ENCODE assay signal across 1 cellular context in the genomic region with DNA sequence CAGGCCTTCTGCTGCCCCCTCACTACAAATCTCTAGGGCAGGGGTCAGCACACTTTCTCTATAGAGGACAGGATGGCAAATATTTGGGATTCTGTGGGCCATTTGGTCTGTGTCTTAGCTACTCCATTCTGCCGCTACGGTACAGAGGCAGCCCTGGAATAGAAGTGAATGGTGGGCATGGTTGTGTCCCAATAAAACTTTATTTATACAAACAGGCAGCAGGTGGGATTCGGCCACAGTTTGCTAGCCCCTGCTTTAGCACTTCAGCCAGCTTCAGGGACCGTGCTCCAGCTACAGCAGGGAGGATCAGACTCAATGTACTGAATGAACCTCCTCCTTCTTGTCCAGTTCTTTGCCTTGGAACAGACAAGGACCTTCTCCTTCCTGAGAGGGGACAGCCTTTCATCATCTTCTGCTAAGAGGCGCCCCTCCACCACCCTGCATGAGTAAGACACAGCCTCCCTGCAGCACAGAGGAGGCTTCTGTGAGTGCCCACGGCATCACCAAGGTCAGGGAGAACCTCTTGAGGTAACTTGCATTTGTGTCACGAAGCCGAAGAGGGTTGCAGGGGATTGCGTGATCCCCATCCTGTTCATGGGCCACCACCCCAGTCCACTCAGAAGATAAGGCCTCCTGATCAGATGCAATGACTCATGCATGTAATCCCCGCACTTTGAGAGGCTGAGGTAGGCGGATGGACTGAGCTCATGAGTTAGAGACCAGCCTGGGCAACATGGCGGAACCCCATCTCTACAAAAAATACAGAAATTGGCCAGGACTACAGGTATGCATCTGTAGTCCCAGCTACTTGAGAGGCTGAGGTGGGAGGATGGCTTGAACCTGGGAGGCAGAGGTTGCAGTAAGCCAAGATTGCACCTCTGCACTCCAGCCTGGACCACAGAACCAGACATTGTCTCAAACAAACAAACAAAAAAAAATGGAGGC.
TF ChIP-seq lines count a peak whose summit lies in the region.

No MANE protein-coding gene starts in this region.

TF ChIP-seq in K562, 482 proteins besides CTCF, POLR2A, EP300 and RAD21 (continues in another document):
- TF ChIP-seq TRIM24 (IDR thresholded peaks at IDR 0.05) (peak; percentile 87 to 95; a peak in 3 of 4 replicates), HDGF (IDR thresholded peaks at IDR 0.05) (no peak), MYBL2 (IDR thresholded peaks at IDR 0.05; ENCODE audit: low read depth) (no peak), MYBL2 (CRISPR knock-in tag; IDR thresholded peaks at IDR 0.05; ENCODE audit: borderline replicate concordance) (no peak), DIDO1 (tag; IDR thresholded peaks at IDR 0.05; ENCODE audit: low read depth) (peak; percentile 41; the same call in 1 of the 2 replicates), NBN (IDR thresholded peaks at IDR 0.05; ENCODE audit: low read depth) (no peak), ZNF239 (CRISPR knock-in tag; IDR thresholded peaks at IDR 0.05) (peak; percentile 82; the same call in 1 of the 2 replicates), JUN (IDR thresholded peaks at IDR 0.05; ENCODE audit: borderline replicate concordance, low read depth, low read length) (peak; percentile 98), JUN (CRISPR knock-in tag; IDR thresholded peaks at IDR 0.05; ENCODE audit: borderline replicate concordance) (peak; percentile 92; the same call in 1 of the 2 replicates), HOXB6 (CRISPR knock-in tag; IDR thresholded peaks at IDR 0.05; ENCODE audit: borderline replicate concordance) (0 out of 2 replicates have a peak, but pooled peaks have one; percentile 45), ZNF717 (CRISPR knock-in tag; IDR thresholded peaks at IDR 0.05) (no peak), ZNF76 (CRISPR knock-in tag; IDR thresholded peaks at IDR 0.05; ENCODE audit: borderline replicate concordance) (0 out of 2 replicates have a peak, but pooled peaks have one; percentile 44), ZNF133 (CRISPR knock-in tag; IDR thresholded peaks at IDR 0.05) (no peak; the same call in 1 of the 2 replicates), OTX1 (CRISPR knock-in tag; IDR thresholded peaks at IDR 0.05) (peak; percentile 48; the same call in 1 of the 2 replicates), CSDE1 (IDR thresholded peaks at IDR 0.05) (no peak), ZNF696 (CRISPR knock-in tag; conservative IDR thresholded peaks at IDR 0.05) (no peak), NR2C1 (IDR thresholded peaks at IDR 0.05) (no peak; the same call in 1 of the 2 replicates), NR2C1 (tag; IDR thresholded peaks at IDR 0.05) (peak; percentile 86), RFX1 (IDR thresholded peaks at IDR 0.05) (no peak), ZNF79 (CRISPR knock-in tag; IDR thresholded peaks at IDR 0.05; ENCODE audit: low read depth) (peak; percentile 72), GABPB1 (CRISPR knock-in tag; IDR thresholded peaks at IDR 0.05) (no peak; the same call in 1 of the 2 replicates), SMAD2 (IDR thresholded peaks at IDR 0.05; ENCODE audit: low read depth, low read length) (no peak), POU5F1 (IDR thresholded peaks at IDR 0.05; ENCODE audit: borderline replicate concordance, low read depth, low read length, partially characterized antibody) (no peak), FOXJ2 (tag; IDR thresholded peaks at IDR 0.05) (peak; percentile 92), JUNB (CRISPR knock-in tag; conservative IDR thresholded peaks at IDR 0.05) (peak; percentile 75), ELF2 (CRISPR knock-in tag; IDR thresholded peaks at IDR 0.05) (no peak), SIX5 (IDR thresholded peaks at IDR 0.05; ENCODE audit: borderline replicate concordance in 1 of 2, insufficient read depth in 1 of 2, low read depth in 1 of 2, low read length in 2 of 2) (no peak), NR2C2 (CRISPR knock-in tag; IDR thresholded peaks at IDR 0.05) (no peak), NR2C2 (tag; IDR thresholded peaks at IDR 0.05) (peak; percentile 88), MAFG (tag; conservative IDR thresholded peaks at IDR 0.05) (0 out of 2 replicates have a peak, but pooled peaks have one; percentile 33), ZNF586 (CRISPR knock-in tag; conservative IDR thresholded peaks at IDR 0.05) (peak; percentile 83; the same call in 1 of the 2 replicates), POLR2AphosphoS5 (IDR thresholded peaks at IDR 0.05; ENCODE audit: control insufficient read depth, insufficient read depth, low read depth, low read length) (no peak), RBBP5 (IDR thresholded peaks at IDR 0.05; ENCODE audit: borderline replicate concordance, insufficient read depth, low read length, poor library complexity, severe bottlenecking) (no peak), GABPB2 (CRISPR knock-in tag; conservative IDR thresholded peaks at IDR 0.05) (no peak), HDAC3 (IDR thresholded peaks at IDR 0.05; ENCODE audit: borderline replicate concordance, partially characterized antibody) (peak; percentile 68)
- TF ChIP-seq, protein P1, sequence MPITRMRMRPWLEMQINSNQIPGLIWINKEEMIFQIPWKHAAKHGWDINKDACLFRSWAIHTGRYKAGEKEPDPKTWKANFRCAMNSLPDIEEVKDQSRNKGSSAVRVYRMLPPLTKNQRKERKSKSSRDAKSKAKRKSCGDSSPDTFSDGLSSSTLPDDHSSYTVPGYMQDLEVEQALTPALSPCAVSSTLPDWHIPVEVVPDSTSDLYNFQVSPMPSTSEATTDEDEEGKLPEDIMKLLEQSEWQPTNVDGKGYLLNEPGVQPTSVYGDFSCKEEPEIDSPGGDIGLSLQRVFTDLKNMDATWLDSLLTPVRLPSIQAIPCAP (CRISPR knock-in tag; IDR thresholded peaks at IDR 0.05; ENCODE audit: borderline replicate concordance): no peak
- TF ChIP-seq, protein P2, sequence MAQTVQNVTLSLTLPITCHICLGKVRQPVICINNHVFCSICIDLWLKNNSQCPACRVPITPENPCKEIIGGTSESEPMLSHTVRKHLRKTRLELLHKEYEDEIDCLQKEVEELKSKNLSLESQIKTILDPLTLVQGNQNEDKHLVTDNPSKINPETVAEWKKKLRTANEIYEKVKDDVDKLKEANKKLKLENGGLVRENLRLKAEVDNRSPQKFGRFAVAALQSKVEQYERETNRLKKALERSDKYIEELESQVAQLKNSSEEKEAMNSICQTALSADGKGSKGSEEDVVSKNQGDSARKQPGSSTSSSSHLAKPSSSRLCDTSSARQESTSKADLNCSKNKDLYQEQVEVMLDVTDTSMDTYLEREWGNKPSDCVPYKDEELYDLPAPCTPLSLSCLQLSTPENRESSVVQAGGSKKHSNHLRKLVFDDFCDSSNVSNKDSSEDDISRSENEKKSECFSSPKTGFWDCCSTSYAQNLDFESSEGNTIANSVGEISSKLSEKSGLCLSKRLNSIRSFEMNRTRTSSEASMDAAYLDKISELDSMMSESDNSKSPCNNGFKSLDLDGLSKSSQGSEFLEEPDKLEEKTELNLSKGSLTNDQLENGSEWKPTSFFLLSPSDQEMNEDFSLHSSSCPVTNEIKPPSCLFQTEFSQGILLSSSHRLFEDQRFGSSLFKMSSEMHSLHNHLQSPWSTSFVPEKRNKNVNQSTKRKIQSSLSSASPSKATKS (CRISPR knock-in tag; IDR thresholded peaks at IDR 0.05): no peak
- TF ChIP-seq, protein P3, sequence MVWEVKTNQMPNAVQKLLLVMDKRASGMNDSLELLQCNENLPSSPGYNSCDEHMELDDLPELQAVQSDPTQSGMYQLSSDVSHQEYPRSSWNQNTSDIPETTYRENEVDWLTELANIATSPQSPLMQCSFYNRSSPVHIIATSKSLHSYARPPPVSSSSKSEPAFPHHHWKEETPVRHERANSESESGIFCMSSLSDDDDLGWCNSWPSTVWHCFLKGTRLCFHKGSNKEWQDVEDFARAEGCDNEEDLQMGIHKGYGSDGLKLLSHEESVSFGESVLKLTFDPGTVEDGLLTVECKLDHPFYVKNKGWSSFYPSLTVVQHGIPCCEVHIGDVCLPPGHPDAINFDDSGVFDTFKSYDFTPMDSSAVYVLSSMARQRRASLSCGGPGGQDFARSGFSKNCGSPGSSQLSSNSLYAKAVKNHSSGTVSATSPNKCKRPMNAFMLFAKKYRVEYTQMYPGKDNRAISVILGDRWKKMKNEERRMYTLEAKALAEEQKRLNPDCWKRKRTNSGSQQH (CRISPR knock-in tag; IDR thresholded peaks at IDR 0.05): peak; percentile 56
- TF ChIP-seq, protein P4, sequence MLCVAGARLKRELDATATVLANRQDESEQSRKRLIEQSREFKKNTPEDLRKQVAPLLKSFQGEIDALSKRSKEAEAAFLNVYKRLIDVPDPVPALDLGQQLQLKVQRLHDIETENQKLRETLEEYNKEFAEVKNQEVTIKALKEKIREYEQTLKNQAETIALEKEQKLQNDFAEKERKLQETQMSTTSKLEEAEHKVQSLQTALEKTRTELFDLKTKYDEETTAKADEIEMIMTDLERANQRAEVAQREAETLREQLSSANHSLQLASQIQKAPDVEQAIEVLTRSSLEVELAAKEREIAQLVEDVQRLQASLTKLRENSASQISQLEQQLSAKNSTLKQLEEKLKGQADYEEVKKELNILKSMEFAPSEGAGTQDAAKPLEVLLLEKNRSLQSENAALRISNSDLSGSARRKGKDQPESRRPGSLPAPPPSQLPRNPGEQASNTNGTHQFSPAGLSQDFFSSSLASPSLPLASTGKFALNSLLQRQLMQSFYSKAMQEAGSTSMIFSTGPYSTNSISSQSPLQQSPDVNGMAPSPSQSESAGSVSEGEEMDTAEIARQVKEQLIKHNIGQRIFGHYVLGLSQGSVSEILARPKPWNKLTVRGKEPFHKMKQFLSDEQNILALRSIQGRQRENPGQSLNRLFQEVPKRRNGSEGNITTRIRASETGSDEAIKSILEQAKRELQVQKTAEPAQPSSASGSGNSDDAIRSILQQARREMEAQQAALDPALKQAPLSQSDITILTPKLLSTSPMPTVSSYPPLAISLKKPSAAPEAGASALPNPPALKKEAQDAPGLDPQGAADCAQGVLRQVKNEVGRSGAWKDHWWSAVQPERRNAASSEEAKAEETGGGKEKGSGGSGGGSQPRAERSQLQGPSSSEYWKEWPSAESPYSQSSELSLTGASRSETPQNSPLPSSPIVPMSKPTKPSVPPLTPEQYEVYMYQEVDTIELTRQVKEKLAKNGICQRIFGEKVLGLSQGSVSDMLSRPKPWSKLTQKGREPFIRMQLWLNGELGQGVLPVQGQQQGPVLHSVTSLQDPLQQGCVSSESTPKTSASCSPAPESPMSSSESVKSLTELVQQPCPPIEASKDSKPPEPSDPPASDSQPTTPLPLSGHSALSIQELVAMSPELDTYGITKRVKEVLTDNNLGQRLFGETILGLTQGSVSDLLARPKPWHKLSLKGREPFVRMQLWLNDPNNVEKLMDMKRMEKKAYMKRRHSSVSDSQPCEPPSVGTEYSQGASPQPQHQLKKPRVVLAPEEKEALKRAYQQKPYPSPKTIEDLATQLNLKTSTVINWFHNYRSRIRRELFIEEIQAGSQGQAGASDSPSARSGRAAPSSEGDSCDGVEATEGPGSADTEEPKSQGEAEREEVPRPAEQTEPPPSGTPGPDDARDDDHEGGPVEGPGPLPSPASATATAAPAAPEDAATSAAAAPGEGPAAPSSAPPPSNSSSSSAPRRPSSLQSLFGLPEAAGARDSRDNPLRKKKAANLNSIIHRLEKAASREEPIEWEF (CRISPR knock-in tag; IDR thresholded peaks at IDR 0.05): no peak
- TF ChIP-seq, protein P5, sequence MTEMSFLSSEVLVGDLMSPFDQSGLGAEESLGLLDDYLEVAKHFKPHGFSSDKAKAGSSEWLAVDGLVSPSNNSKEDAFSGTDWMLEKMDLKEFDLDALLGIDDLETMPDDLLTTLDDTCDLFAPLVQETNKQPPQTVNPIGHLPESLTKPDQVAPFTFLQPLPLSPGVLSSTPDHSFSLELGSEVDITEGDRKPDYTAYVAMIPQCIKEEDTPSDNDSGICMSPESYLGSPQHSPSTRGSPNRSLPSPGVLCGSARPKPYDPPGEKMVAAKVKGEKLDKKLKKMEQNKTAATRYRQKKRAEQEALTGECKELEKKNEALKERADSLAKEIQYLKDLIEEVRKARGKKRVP (CRISPR knock-in tag; IDR thresholded peaks at IDR 0.05): peak; percentile 99
- TF ChIP-seq, protein P6, sequence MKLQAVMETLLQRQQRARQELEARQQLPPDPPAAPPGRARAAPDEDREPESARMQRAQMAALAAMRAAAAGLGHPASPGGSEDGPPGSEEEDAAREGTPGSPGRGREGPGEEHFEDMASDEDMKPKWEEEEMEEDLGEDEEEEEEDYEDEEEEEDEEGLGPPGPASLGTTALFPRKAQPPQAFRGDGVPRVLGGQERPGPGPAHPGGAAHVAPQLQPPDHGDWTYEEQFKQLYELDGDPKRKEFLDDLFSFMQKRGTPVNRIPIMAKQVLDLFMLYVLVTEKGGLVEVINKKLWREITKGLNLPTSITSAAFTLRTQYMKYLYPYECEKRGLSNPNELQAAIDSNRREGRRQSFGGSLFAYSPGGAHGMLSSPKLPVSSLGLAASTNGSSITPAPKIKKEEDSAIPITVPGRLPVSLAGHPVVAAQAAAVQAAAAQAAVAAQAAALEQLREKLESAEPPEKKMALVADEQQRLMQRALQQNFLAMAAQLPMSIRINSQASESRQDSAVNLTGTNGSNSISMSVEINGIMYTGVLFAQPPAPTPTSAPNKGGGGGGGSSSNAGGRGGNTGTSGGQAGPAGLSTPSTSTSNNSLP (IDR thresholded peaks at IDR 0.05; ENCODE audit: borderline replicate concordance, low read depth, low read length): peak; percentile 58; the same call in 1 of the 2 replicates
- TF ChIP-seq, protein P7, sequence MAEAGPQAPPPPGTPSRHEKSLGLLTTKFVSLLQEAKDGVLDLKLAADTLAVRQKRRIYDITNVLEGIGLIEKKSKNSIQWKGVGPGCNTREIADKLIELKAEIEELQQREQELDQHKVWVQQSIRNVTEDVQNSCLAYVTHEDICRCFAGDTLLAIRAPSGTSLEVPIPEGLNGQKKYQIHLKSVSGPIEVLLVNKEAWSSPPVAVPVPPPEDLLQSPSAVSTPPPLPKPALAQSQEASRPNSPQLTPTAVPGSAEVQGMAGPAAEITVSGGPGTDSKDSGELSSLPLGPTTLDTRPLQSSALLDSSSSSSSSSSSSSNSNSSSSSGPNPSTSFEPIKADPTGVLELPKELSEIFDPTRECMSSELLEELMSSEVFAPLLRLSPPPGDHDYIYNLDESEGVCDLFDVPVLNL (CRISPR knock-in tag; IDR thresholded peaks at IDR 0.05; ENCODE audit: low read depth): no peak
- TF ChIP-seq, protein P8, sequence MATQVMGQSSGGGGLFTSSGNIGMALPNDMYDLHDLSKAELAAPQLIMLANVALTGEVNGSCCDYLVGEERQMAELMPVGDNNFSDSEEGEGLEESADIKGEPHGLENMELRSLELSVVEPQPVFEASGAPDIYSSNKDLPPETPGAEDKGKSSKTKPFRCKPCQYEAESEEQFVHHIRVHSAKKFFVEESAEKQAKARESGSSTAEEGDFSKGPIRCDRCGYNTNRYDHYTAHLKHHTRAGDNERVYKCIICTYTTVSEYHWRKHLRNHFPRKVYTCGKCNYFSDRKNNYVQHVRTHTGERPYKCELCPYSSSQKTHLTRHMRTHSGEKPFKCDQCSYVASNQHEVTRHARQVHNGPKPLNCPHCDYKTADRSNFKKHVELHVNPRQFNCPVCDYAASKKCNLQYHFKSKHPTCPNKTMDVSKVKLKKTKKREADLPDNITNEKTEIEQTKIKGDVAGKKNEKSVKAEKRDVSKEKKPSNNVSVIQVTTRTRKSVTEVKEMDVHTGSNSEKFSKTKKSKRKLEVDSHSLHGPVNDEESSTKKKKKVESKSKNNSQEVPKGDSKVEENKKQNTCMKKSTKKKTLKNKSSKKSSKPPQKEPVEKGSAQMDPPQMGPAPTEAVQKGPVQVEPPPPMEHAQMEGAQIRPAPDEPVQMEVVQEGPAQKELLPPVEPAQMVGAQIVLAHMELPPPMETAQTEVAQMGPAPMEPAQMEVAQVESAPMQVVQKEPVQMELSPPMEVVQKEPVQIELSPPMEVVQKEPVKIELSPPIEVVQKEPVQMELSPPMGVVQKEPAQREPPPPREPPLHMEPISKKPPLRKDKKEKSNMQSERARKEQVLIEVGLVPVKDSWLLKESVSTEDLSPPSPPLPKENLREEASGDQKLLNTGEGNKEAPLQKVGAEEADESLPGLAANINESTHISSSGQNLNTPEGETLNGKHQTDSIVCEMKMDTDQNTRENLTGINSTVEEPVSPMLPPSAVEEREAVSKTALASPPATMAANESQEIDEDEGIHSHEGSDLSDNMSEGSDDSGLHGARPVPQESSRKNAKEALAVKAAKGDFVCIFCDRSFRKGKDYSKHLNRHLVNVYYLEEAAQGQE (CRISPR knock-in tag; IDR thresholded peaks at IDR 0.05; ENCODE audit: low read depth): peak; percentile 41; the same call in 1 of the 2 replicates
